Comparison of ENCODE assay signal across 8 cellular contexts in genomic region chr19:16338470-16339360, GRCh38. TPM values are rescaled to one million over a fixed set of nuclear protein-coding genes. Genes with fewer than 3 reads are reported as not detected.
DNase-seq lines count a peak whose midpoint lies in the region; ATAC-seq and TF ChIP-seq lines count a peak whose summit lies in the region.

No MANE protein-coding gene starts in this region.

- H3K4me3 ChIP-seq in fibroblast of pulmonary artery (replicated peaks; ENCODE audit: low read depth, low read length) (no peak overlapping the region), skeletal muscle satellite cell (ENCODE audit: low read length) (peak overlapping the region; percentile 22)

- no peaks in the 10 kb centered on the region for H3K9me3 ChIP-seq in skeletal muscle satellite cell (replicated peaks; ENCODE audit: low read length)

- peak overlapping the region; percentile 65 for H3K4me3 Mint-ChIP-seq in activated CD8-positive, alpha-beta T cell treated with anti-CD3 and anti-CD28 coated beads, Interleukin-2, amount 10 ng/mL, durations not matched to agents 7 days and 5 days

- DNase-seq in CD1c-positive myeloid dendritic cell (ENCODE audit: extremely low spot score) (peak; percentile 90), HT1080 (ENCODE audit: low read depth) (peak; percentile 99), fibroblast of pulmonary artery (ENCODE audit: low read depth) (peak; percentile 88), NCI-H345 (lab: John Stamatoyannopoulos, UW) (no peak), DMS 273 (lab: John Stamatoyannopoulos, UW; ENCODE audit: unreplicated experiment) (no peak)
- peak; percentile 76 for DNase-seq in activated CD8-positive, alpha-beta T cell treated with anti-CD3 and anti-CD28 coated beads, Interleukin-2, amount 10 ng/mL, durations not matched to agents 7 days and 5 days

- peak overlapping the region; percentile 76 for H3K4me2 ChIP-seq in skeletal muscle satellite cell (ENCODE audit: low read length)

- H3K27me3 ChIP-seq in skeletal muscle satellite cell (ENCODE audit: control insufficient read depth, insufficient read depth, low read length): no peaks in the 10 kb centered on the region

- CTCF ChIA-PET in activated CD8-positive, alpha-beta T cell treated with anti-CD3 and anti-CD28 coated beads, Interleukin-2, amount 10 ng/mL, durations not matched to agents 7 days and 5 days (lab: Charles Lee): interaction anchor here (0.7 to 3.5 kb wide), 9 partner anchors 9 to 48 kb away, joined by 3 to 21 read pairs (median 13); no protein-coding TSS in a partner anchor

- H3K27ac Mint-ChIP-seq in activated CD8-positive, alpha-beta T cell treated with anti-CD3 and anti-CD28 coated beads, Interleukin-2, amount 10 ng/mL, durations not matched to agents 7 days and 5 days: peak overlapping the region; percentile 90

- H3K4me1 ChIP-seq in skeletal muscle satellite cell (ENCODE audit: control insufficient read depth, insufficient read depth, low read length): peaks cover 33% of the 10 kb centered on the region

- H3K27me3 Mint-ChIP-seq in activated CD8-positive, alpha-beta T cell treated with anti-CD3 and anti-CD28 coated beads, Interleukin-2, amount 10 ng/mL, durations not matched to agents 7 days and 5 days (ENCODE audit: low read depth): peaks cover 14% of the 10 kb centered on the region

- H3K9ac ChIP-seq in skeletal muscle satellite cell (ENCODE audit: low read depth, low read length): peak overlapping the region; percentile 63

- H3K9me3 Mint-ChIP-seq in activated CD8-positive, alpha-beta T cell treated with anti-CD3 and anti-CD28 coated beads, Interleukin-2, amount 10 ng/mL, durations not matched to agents 7 days and 5 days (ENCODE audit: insufficient read depth): no peaks in the 10 kb centered on the region

- ATAC-seq in activated CD8-positive, alpha-beta T cell treated with anti-CD3 and anti-CD28 coated beads, Interleukin-2, amount 10 ng/mL, durations not matched to agents 7 days and 5 days: peak; percentile 70
- ATAC-seq in HG03571 (IDR thresholded peaks at IDR 0.05; ENCODE audit: unreplicated experiment): no peak

- no peaks in the 10 kb centered on the region for H3K36me3 ChIP-seq in skeletal muscle satellite cell (ENCODE audit: insufficient read depth, low read length)

- H3K4me1 Mint-ChIP-seq in activated CD8-positive, alpha-beta T cell treated with anti-CD3 and anti-CD28 coated beads, Interleukin-2, amount 10 ng/mL, durations not matched to agents 7 days and 5 days (ENCODE audit: low read depth): peaks cover 69% of the 10 kb centered on the region

- peaks cover 5% of the 10 kb centered on the region for H3K36me3 Mint-ChIP-seq in activated CD8-positive, alpha-beta T cell treated with anti-CD3 and anti-CD28 coated beads, Interleukin-2, amount 10 ng/mL, durations not matched to agents 7 days and 5 days (ENCODE audit: low read depth)

- TF ChIP-seq CTCF in fibroblast of pulmonary artery (IDR thresholded peaks at IDR 0.05; ENCODE audit: low read length, missing control alignments): no peak

- POLR2A ChIA-PET in activated CD8-positive, alpha-beta T cell treated with anti-CD3 and anti-CD28 coated beads, Interleukin-2, amount 10 ng/mL, durations not matched to agents 7 days and 5 days (lab: Charles Lee): interaction anchor here (1.2 to 4.6 kb wide), 7 partner anchors 10 to 44 kb away, joined by 4 to 71 read pairs (median 15); partner anchors contain the start of gene KLF2

RNA-seq across cellular contexts. Expression of gene KLF2, which starts 14.1 kb away (rescaled TPM):
- 15.6 and 37.9 TPM in 2 replicates for total RNA-seq in HT1080 (2014; rRNA removed; shearing (Covaris generic))
- polyA plus RNA-seq in HT1080 (2015; cell fraction: cytosol; rRNA removed): 71.4 and 89.3 TPM in 2 replicates
- polyA plus RNA-seq in HT1080 (2015; cell fraction: nucleus; rRNA removed): 73.6 and 96.5 TPM in 2 replicates
- 100 to 1,000 TPM in 1 of 2 experiments, 10 to 100 TPM in 1; 96.0 to 100 TPM for total RNA-seq in activated CD8-positive, alpha-beta T cell treated with anti-CD3 and anti-CD28 coated beads, Interleukin-2, amount 10 ng/mL, durations not matched to agents 7 days and 5 days
- total RNA-seq in skeletal muscle satellite cell (2012; rRNA removed): 0.25 and 2.0 TPM in 2 replicates

Comparison
In these comparisons a context has a peak if more than half of its experiments do, and no peak if none do; other contexts are left out.
1. DNase-seq: peak in CD1c-positive myeloid dendritic cell (single experiment), HT1080 (single experiment), activated CD8-positive, alpha-beta T cell treated with anti-CD3 and anti-CD28 coated beads, Interleukin-2, amount 10 ng/mL, durations not matched to agents 7 days and 5 days (single experiment) and fibroblast of pulmonary artery (single experiment); none in NCI-H345 (single experiment) and DMS 273 (single experiment).